ENCODE assay signal across 30 cellular contexts in the genomic region with DNA sequence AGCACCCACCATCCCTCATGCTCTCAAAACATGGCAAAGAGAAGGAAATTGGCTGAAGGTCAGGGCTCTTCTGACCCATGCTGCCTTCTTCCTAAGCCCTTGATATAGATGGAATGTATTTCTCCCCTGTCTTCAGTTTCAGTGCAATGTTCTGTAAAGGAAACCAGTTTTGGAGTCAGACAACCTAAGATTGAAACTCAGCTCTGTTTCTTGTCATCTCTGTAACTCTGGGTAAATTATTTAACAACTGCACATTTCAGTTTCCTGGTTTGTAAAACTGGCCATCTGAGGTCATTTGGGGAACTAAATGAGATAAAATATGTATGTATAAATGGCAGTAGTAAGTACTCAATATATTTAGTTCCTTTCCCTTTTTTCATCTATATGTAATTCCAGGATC.
DNase-seq lines count a peak whose midpoint lies in the region; ATAC-seq, FAIRE-seq and TF ChIP-seq lines count a peak whose summit lies in the region.
"Had no signal": no experiment of that assay in that cellular context is flagged by ENCODE, and none has a peak within 500 bp of the region (broad histone marks: within the 10 kb centered on the region; RNA-seq: fewer than 3 reads in every experiment).

No MANE protein-coding gene starts in this region.

- peak; percentile 91 for ATAC-seq in GM18861 (IDR thresholded peaks at IDR 0.05; ENCODE audit: unreplicated experiment)
- ATAC-seq in GM21423 (IDR thresholded peaks at IDR 0.05; ENCODE audit: unreplicated experiment) = peak; percentile 68
- peak; percentile 88 for ATAC-seq in HG02938 (IDR thresholded peaks at IDR 0.05; ENCODE audit: unreplicated experiment)
- peak; percentile 52 for ATAC-seq in HG03432 (IDR thresholded peaks at IDR 0.05; ENCODE audit: unreplicated experiment)
- ATAC-seq: activated CD4-positive, alpha-beta T cell treated with anti-CD3 and anti-CD28 coated beads for 36 hours; activated CD8-positive, alpha-beta T cell treated with anti-CD3 and anti-CD28 coated beads, Interleukin-2, amount 10 ng/mL, durations not matched to agents 7 days and 5 days; activated naive CD4-positive, alpha-beta T cell treated with anti-CD3 and anti-CD28 coated beads, Interleukin-2, amount 50 U/mL, for 72 hours; heart right ventricle; naive thymus-derived CD4-positive, alpha-beta T cell; right lobe of liver had no signal

- no peaks in the 10 kb centered on the region for H3K9me3 ChIP-seq in kidney (ENCODE audit: control insufficient read depth in 1 of 2, low read length in 2 of 2)
- H3K9me3 ChIP-seq: breast epithelium, heart right ventricle, right lobe of liver, spleen, thyroid gland had no signal

- TF ChIP-seq CTCF in kidney (IDR thresholded peaks at IDR 0.05; ENCODE audit: borderline replicate concordance, extremely low read depth, insufficient read depth) = no peak

- FAIRE-seq in kidney (lab: Jason Lieb, UNC) = no peak

- DNase-seq in NCI-H774 (lab: John Stamatoyannopoulos, UW) (no peak), glomerular visceral epithelial cell (ENCODE audit: extremely low spot score) (no peak), kidney (no peak)
- DNase-seq in activated CD8-positive, alpha-beta memory T cell treated with anti-CD3 and anti-CD28 coated beads, Interleukin-2, amount 50 U/mL, for 4 hours = no peak
- DNase-seq: activated CD4-positive, alpha-beta T cell treated with anti-CD3 and anti-CD28 coated beads for 36 hours; activated CD8-positive, alpha-beta T cell treated with anti-CD3 and anti-CD28 coated beads, Interleukin-2, amount 10 ng/mL, durations not matched to agents 7 days and 5 days; AML-193; amygdala; Calu3; CD4-positive, CD25-positive, alpha-beta regulatory T cell; foreskin melanocyte; heart right ventricle; IMR-90; kidney glomerular epithelial cell; MV-4-11; naive thymus-derived CD4-positive, alpha-beta T cell; NCI-H146; NCI-H2107; NCI-H446 treated with DMSO at 0.1 percent for 48 hours; nucleus accumbens; right lobe of liver; spleen; thyroid gland had no signal

- intact Hi-C loops in kidney (cut with DNase I) = no loop called here

- H3K4me3 ChIP-seq in kidney (ENCODE audit: low read length in 2 of 2) = no peak overlapping the region
- H3K4me3 ChIP-seq: breast epithelium, heart right ventricle, lung, right lobe of liver, spleen, thyroid gland had no signal

- no peaks in the 10 kb centered on the region for H3K4me1 ChIP-seq in kidney (ENCODE audit: control insufficient read depth in 1 of 2, insufficient read depth in 1 of 2, low read depth in 1 of 2, low read length in 2 of 2)
- H3K4me1 ChIP-seq: breast epithelium, heart right ventricle, right lobe of liver, spleen, thyroid gland had no signal

- H3K27ac ChIP-seq in kidney (ENCODE audit: low read depth in 2 of 2, low read length in 2 of 2) = no peak overlapping the region
- H3K27ac ChIP-seq: breast epithelium, heart right ventricle, right lobe of liver, spleen, thyroid gland had no signal

- no peak overlapping the region for H3K9ac ChIP-seq in kidney (ENCODE audit: low read length in 2 of 2)

- no peaks in the 10 kb centered on the region for H3K36me3 ChIP-seq in kidney (ENCODE audit: control insufficient read depth in 1 of 2, insufficient read depth in 2 of 2, low read length in 2 of 2)
- H3K36me3 ChIP-seq: breast epithelium, heart right ventricle, right lobe of liver, spleen, thyroid gland had no signal
